In the genomic region with DNA sequence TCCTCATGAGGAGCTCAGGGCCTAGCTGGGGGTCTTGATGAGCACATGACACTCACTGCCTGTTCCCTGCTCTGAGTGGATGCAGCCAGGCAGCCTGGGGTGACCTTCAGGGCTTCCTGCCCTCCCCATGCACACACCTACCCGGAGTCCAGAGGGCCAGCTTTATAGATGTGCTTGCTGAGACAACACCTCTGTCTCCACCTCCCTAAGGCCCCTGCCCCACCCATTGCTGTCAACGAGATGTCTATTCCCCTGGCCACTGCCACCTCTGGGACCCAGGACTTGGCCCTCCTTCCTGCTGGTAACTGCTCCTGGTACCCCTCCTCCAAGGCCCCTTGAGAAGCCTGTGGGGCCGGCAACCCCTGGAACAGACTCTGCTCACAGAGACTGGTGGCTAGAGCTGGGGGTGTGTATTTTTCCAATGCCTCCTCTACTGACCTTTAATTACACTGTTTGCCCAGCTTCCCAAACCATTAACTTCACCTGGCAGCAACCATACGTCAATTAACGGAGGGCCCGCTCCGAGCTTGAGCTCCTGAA, we compare ENCODE assay signal across 16 cellular contexts.
DNase-seq lines count a peak whose midpoint lies in the region; FAIRE-seq and TF ChIP-seq lines count a peak whose summit lies in the region.
"Had no signal": no experiment of that assay in that cellular context is flagged by ENCODE, and none has a peak within 500 bp of the region (broad histone marks: within the 10 kb centered on the region; RNA-seq: fewer than 3 reads in every experiment).

No MANE protein-coding gene starts in this region.

- no peaks in the 10 kb centered on the region for H3K9me3 ChIP-seq in kidney (ENCODE audit: control insufficient read depth in 1 of 2, low read length in 2 of 2)
- no peaks in the 10 kb centered on the region for H3K9me3 ChIP-seq in small intestine (ENCODE audit: control insufficient read depth, low read depth)
- H3K9me3 ChIP-seq in effector memory CD4-positive, alpha-beta T cell (ENCODE audit: control insufficient read depth, low read length) = no peaks in the 10 kb centered on the region

- intact Hi-C loops in kidney (cut with DNase I) = no loop called here

- H3K4me3 ChIP-seq in kidney (ENCODE audit: low read length in 2 of 2) (no peak overlapping the region), small intestine (ENCODE audit: low read depth in 1 of 2, low read length in 2 of 2) (no peak overlapping the region)
- H3K4me3 ChIP-seq in effector memory CD4-positive, alpha-beta T cell (ENCODE audit: insufficient read depth, low read depth, low read length, poor library complexity, severe bottlenecking) = no peak overlapping the region
- H3K4me3 ChIP-seq: dorsolateral prefrontal cortex, lung had no signal

- FAIRE-seq in kidney (lab: Jason Lieb, UNC) (no peak), small intestine (lab: Jason Lieb, UNC) (no peak)
- FAIRE-seq: GM12892 had no signal

- H3K27ac ChIP-seq in kidney (ENCODE audit: low read depth in 2 of 2, low read length in 2 of 2) = peak overlapping the region; percentile 57 to 83
- no peak overlapping the region for H3K27ac ChIP-seq in small intestine (ENCODE audit: low read depth in 1 of 2, low read length in 1 of 2)
- no peak overlapping the region for H3K27ac ChIP-seq in effector memory CD4-positive, alpha-beta T cell (ENCODE audit: insufficient read depth, low read length, poor library complexity, severe bottlenecking)
- H3K27ac ChIP-seq: 22Rv1 had no signal

- H3K36me3 ChIP-seq in kidney (ENCODE audit: control insufficient read depth in 1 of 2, insufficient read depth in 2 of 2, low read length in 2 of 2) (peaks cover 0 to 2% of the 10 kb centered on the region in 2 donors), small intestine (ENCODE audit: control insufficient read depth in 2 of 2, insufficient read depth in 2 of 2, low read length in 2 of 2) (peaks cover 0 to 2% of the 10 kb centered on the region in 2 donors)
- no peaks in the 10 kb centered on the region for H3K36me3 ChIP-seq in effector memory CD4-positive, alpha-beta T cell (ENCODE audit: control insufficient read depth, insufficient read depth, low read length)

- H3K9ac ChIP-seq in kidney (ENCODE audit: low read length in 2 of 2) = peak overlapping the region in 1 of 2 donors; percentile 28

- H3K4me1 ChIP-seq in kidney (ENCODE audit: control insufficient read depth in 1 of 2, insufficient read depth in 1 of 2, low read depth in 1 of 2, low read length in 2 of 2) = peaks cover 21 to 32% of the 10 kb centered on the region in 2 donors
- H3K4me1 ChIP-seq in small intestine (ENCODE audit: control insufficient read depth in 2 of 2, insufficient read depth in 1 of 2, low read depth in 1 of 2, low read length in 1 of 2) = no peaks in the 10 kb centered on the region
- H3K4me1 ChIP-seq in effector memory CD4-positive, alpha-beta T cell (ENCODE audit: control insufficient read depth, insufficient read depth, low read length, poor library complexity, severe bottlenecking) = no peaks in the 10 kb centered on the region

- WGBS in small intestine, 3 donors = 37 to 75% (median 44%) methylated on average over 7 of the region's 7 CpGs

- DNase-seq in DMS153 (lab: John Stamatoyannopoulos, UW) (peak; percentile 32), DMS153 treated with DMSO at 0.1 percent for 48 hours (lab: John Stamatoyannopoulos, UW; ENCODE audit: unreplicated experiment) (no peak), UCSD-AML1 (lab: John Stamatoyannopoulos, UW; ENCODE audit: unreplicated experiment) (peak; percentile 27), kidney (peak; percentile 60), small intestine (peak; percentile 44), NOMO-1 treated with dmso at 0.1 percent for 144 hours (lab: John Stamatoyannopoulos, UW; ENCODE audit: unreplicated experiment) (no peak), NAMALWA (ENCODE audit: low spot score) (no peak)
- DNase-seq in effector memory CD4-positive, alpha-beta T cell = no peak
- DNase-seq: activated CD4-positive, alpha-beta T cell treated with anti-CD3 and anti-CD28 coated beads, Interleukin-2, amount 50 U/mL, for 48 hours; activated naive CD4-positive, alpha-beta T cell treated with anti-CD3 and anti-CD28 coated beads, Interleukin-2, amount 50 U/mL, for 16 hours; activated T-cell treated with anti-CD3 and anti-CD28 coated beads for 4 hours; T-helper 1 cell had no signal

- TF ChIP-seq CTCF in kidney (IDR thresholded peaks at IDR 0.05; ENCODE audit: borderline replicate concordance, extremely low read depth, insufficient read depth) = no peak

- no peaks in the 10 kb centered on the region for H3K27me3 ChIP-seq in small intestine (ENCODE audit: control insufficient read depth in 2 of 2, insufficient read depth in 2 of 2, low read length in 2 of 2)
- no peaks in the 10 kb centered on the region for H3K27me3 ChIP-seq in effector memory CD4-positive, alpha-beta T cell (replicated peaks; ENCODE audit: control insufficient read depth, insufficient read depth, low read length, poor library complexity, severe bottlenecking)
- H3K27me3 ChIP-seq: dorsolateral prefrontal cortex had no signal

Comparison
In these comparisons a context has a peak if more than half of its experiments do, and no peak if none do; other contexts are left out.
1. DNase-seq: peak in DMS153 (single experiment), UCSD-AML1 (single experiment), kidney (single experiment) and small intestine (single experiment); none in DMS153 treated with DMSO at 0.1 percent for 48 hours (single experiment), NOMO-1 treated with dmso at 0.1 percent for 144 hours (single experiment), NAMALWA (single experiment) and effector memory CD4-positive, alpha-beta T cell (0 of 3).
2. H3K27ac ChIP-seq: peak in kidney (2 of 2); none in small intestine (0 of 2) and effector memory CD4-positive, alpha-beta T cell (single experiment).